ENCODE assay signal across 21 cellular contexts in genomic region chr10:77319557-77319956, GRCh38.
A peak's percentile ranks its signal among the peaks of the same experiment; 100 is the strongest.
DNase-seq lines count a peak whose midpoint lies in the region; ATAC-seq and TF ChIP-seq lines count a peak whose summit lies in the region.
"Had no signal": no experiment of that assay in that cellular context is flagged by ENCODE, and none has a peak within 500 bp of the region (broad histone marks: within the 10 kb centered on the region; RNA-seq: fewer than 3 reads in every experiment).

No MANE protein-coding gene starts in this region.

- no peak overlapping the region for H3K4me3 ChIP-seq in HEK293 (ENCODE audit: low read depth, low read length)
- H3K4me3 ChIP-seq: hepatocyte, SK-N-MC had no signal

- no peaks in the 10 kb centered on the region for H3K36me3 ChIP-seq in HEK293 (ENCODE audit: control insufficient read depth in 2 of 2, insufficient read depth in 1 of 2, low read length in 2 of 2)

- DNase-seq in iris pigment epithelial cell (ENCODE audit: low read depth) (peak; percentile 63), NCI-H1436 treated with DMSO at 0.1 percent for 48 hours (lab: John Stamatoyannopoulos, UW) (no peak), kidney glomerular epithelial cell (lab: John Stamatoyannopoulos, UW) (no peak), A172 (ENCODE audit: low spot score) (no peak), DMS 273 treated with DMSO at 0.1 percent for 48 hours (lab: John Stamatoyannopoulos, UW) (no peak)
- DNase-seq: activated CD8-positive, alpha-beta T cell treated with anti-CD3 and anti-CD28 coated beads, Interleukin-2, amount 10 ng/mL, durations not matched to agents 7 days and 5 days; activated naive CD8-positive, alpha-beta T cell treated with anti-CD3 and anti-CD28 coated beads, Interleukin-2, amount 10 ng/mL, durations not matched to agents 7 days and 5 days; activated T-cell treated with anti-CD3 and anti-CD28 coated beads, Interleukin-2, amount 50 U/mL, for 48 hours; caudate nucleus; CD8-positive, alpha-beta memory T cell; GOT3; kidney; MM.1S; NCI-H187; OCI-M1; T1000 had no signal

- no peak for TF ChIP-seq CTCF in 22Rv1 (IDR thresholded peaks at IDR 0.05)
- no peak for TF ChIP-seq CTCF in HEK293 (tag by site-specific recombination; IDR thresholded peaks at IDR 0.05)

- POLR2A ChIA-PET in HEK293 (lab: Yijun Ruan, JAX): no interaction called here

- peak; percentile 15; the same call in 1 of the 3 replicates for ATAC-seq in SK-N-SH treated with all-trans-retinoic acid at 6 μM for 48 hours
- ATAC-seq: activated CD8-positive, alpha-beta T cell treated with anti-CD3 and anti-CD28 coated beads, Interleukin-2, amount 10 ng/mL, durations not matched to agents 7 days and 5 days had no signal

- CTCF ChIA-PET in HEK293 (lab: Yijun Ruan, JAX): no interaction called here

- H3K9me3 ChIP-seq in HEK293 (ENCODE audit: control insufficient read depth, insufficient read depth, low read depth, low read length): no peaks in the 10 kb centered on the region

- H3K4me1 ChIP-seq in HEK293 (ENCODE audit: control insufficient read depth, insufficient read depth, low read length): no peaks in the 10 kb centered on the region; the same call in none of the 2 replicates

- H3K27ac ChIP-seq in 22Rv1 (peak overlapping the region; percentile 12), HEK293 (ENCODE audit: extremely low read depth, low read depth, low read length) (no peak overlapping the region)
- H3K27ac ChIP-seq: SK-N-MC had no signal

TF ChIP-seq in HEK293, 187 proteins besides CTCF, POLR2A, EP300 and RAD21:
- TF ChIP-seq ZFHX2 (tag by site-specific recombination; conservative IDR thresholded peaks at IDR 0.05): peak; percentile 31; the same call in 1 of the 2 replicates
- TF ChIP-seq GLIS1 (tag by site-specific recombination; IDR thresholded peaks at IDR 0.05): peak; percentile 61
- no peak for TF ChIP-seq ZNF785 (tag by site-specific recombination; IDR thresholded peaks at IDR 0.05)

TF ChIP-seq in SK-N-SH treated with all-trans-retinoic acid at 6 μM for 48 hours, 23 proteins besides CTCF, POLR2A, EP300 and RAD21:
- no peak for TF ChIP-seq OSR1 (CRISPR knock-in tag; IDR thresholded peaks at IDR 0.05)
- no peak for TF ChIP-seq ZC3H10 (CRISPR knock-in tag; IDR thresholded peaks at IDR 0.05)
- TF ChIP-seq BACH2 (CRISPR knock-in tag; IDR thresholded peaks at IDR 0.05; ENCODE audit: borderline replicate concordance): no peak
- no peak for TF ChIP-seq ZNF565 (CRISPR knock-in tag; conservative IDR thresholded peaks at IDR 0.05; ENCODE audit: low read depth)
- TF ChIP-seq ZNF8 (CRISPR knock-in tag; IDR thresholded peaks at IDR 0.05): no peak
- TF ChIP-seq PPARA (CRISPR knock-in tag; IDR thresholded peaks at IDR 0.05; ENCODE audit: borderline replicate concordance): no peak
- TF ChIP-seq CSRNP3 (CRISPR knock-in tag; IDR thresholded peaks at IDR 0.05): no peak
- TF ChIP-seq TCF4 (CRISPR knock-in tag; IDR thresholded peaks at IDR 0.05; ENCODE audit: borderline replicate concordance): no peak
- TF ChIP-seq TOX (CRISPR knock-in tag; IDR thresholded peaks at IDR 0.05; ENCODE audit: borderline replicate concordance): no peak
- TF ChIP-seq, protein P1, sequence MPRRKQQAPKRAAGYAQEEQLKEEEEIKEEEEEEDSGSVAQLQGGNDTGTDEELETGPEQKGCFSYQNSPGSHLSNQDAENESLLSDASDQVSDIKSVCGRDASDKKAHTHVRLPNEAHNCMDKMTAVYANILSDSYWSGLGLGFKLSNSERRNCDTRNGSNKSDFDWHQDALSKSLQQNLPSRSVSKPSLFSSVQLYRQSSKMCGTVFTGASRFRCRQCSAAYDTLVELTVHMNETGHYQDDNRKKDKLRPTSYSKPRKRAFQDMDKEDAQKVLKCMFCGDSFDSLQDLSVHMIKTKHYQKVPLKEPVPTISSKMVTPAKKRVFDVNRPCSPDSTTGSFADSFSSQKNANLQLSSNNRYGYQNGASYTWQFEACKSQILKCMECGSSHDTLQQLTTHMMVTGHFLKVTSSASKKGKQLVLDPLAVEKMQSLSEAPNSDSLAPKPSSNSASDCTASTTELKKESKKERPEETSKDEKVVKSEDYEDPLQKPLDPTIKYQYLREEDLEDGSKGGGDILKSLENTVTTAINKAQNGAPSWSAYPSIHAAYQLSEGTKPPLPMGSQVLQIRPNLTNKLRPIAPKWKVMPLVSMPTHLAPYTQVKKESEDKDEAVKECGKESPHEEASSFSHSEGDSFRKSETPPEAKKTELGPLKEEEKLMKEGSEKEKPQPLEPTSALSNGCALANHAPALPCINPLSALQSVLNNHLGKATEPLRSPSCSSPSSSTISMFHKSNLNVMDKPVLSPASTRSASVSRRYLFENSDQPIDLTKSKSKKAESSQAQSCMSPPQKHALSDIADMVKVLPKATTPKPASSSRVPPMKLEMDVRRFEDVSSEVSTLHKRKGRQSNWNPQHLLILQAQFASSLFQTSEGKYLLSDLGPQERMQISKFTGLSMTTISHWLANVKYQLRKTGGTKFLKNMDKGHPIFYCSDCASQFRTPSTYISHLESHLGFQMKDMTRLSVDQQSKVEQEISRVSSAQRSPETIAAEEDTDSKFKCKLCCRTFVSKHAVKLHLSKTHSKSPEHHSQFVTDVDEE (CRISPR knock-in tag; IDR thresholded peaks at IDR 0.05): no peak
- no peak for TF ChIP-seq ARNTL (CRISPR knock-in tag; IDR thresholded peaks at IDR 0.05; ENCODE audit: borderline replicate concordance, low read depth)
- TF ChIP-seq, protein P2, sequence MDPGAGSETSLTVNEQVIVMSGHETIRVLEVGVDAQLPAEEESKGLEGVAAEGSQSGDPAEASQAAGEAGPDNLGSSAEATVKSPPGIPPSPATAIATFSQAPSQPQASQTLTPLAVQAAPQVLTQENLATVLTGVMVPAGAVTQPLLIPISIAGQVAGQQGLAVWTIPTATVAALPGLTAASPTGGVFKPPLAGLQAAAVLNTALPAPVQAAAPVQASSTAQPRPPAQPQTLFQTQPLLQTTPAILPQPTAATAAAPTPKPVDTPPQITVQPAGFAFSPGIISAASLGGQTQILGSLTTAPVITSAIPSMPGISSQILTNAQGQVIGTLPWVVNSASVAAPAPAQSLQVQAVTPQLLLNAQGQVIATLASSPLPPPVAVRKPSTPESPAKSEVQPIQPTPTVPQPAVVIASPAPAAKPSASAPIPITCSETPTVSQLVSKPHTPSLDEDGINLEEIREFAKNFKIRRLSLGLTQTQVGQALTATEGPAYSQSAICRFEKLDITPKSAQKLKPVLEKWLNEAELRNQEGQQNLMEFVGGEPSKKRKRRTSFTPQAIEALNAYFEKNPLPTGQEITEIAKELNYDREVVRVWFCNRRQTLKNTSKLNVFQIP (CRISPR knock-in tag; IDR thresholded peaks at IDR 0.05; ENCODE audit: borderline replicate concordance, low read depth): no peak
